ENCODE assay signal across 21 cellular contexts in the genomic region with DNA sequence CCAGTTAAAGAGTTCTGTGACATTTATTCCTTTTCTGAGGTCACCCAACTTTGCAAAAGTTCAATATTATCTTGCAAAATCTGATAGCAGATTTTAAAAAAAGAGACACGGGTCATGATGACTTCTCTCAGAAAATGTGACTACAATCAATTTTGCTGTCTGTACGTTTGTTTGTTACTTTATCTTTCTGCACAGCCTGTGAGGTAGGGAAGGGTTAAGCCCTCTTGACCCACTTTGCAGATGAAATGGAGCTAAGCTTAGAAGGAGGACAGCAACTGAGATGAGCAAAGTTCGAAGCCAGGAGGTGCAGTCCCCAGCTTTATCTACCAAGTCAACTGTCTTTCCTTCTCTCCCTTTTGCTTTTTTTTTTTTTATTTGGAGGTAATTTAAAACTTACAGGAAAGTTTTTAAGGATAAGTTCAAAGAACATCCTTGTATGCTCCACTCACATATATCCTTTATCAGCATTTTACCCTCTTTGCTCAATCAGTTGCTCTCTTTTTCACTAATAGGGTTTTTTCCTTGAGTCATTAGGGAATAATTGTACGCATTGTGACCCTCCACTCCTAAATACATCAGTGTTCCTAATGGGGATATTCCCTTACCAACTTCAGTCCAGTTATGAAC.
DNase-seq lines count a peak whose midpoint lies in the region; ATAC-seq, FAIRE-seq and TF ChIP-seq lines count a peak whose summit lies in the region.
"Had no signal": no experiment of that assay in that cellular context is flagged by ENCODE, and none has a peak within 500 bp of the region (broad histone marks: within the 10 kb centered on the region; RNA-seq: fewer than 3 reads in every experiment).

No MANE protein-coding gene starts in this region.

- no peak for TF ChIP-seq EP300 in A549 (IDR thresholded peaks at IDR 0.05)

- DNase-seq in A549 (ENCODE audit: low read depth in 1 of 2, low spot score in 1 of 2): no peak
- DNase-seq in OCI-M1 (lab: John Stamatoyannopoulos, UW): peak; percentile 51
- no peak for DNase-seq in GDM1 (lab: John Stamatoyannopoulos, UW)
- no peak for DNase-seq in DMS79 (lab: John Stamatoyannopoulos, UW)
- DNase-seq in activated CD8-positive, alpha-beta memory T cell treated with anti-CD3 and anti-CD28 coated beads, Interleukin-2, amount 50 U/mL, for 48 hours: no peak
- DNase-seq: CD4-positive, alpha-beta memory T cell; DMS153; GF-D8; KG1; MV-4-11; NCI-H1105 treated with DMSO at 0.1 percent for 48 hours; NCI-H2029 treated with DMSO at 0.1 percent for 48 hours; NCI-H345; NCI-H524; NCI-H774; Right ventricle myocardium superior had no signal

- CTCF ChIA-PET in A549 (lab: Yijun Ruan, JAX): no interaction called here

- no peak overlapping the region for H3K4me2 ChIP-seq in A549
- H3K4me2 ChIP-seq in parathyroid adenoma (ENCODE audit: low read length): no peak overlapping the region
- H3K4me2 ChIP-seq: BLaER1 treated with 17β-estradiol and CSF1 and Interleukin-3, amounts not matched to agents 10 nM and 100 nM had no signal

- H3K9me3 ChIP-seq in A549: no peaks in the 10 kb centered on the region
- no peaks in the 10 kb centered on the region for H3K9me3 ChIP-seq in parathyroid adenoma (ENCODE audit: control insufficient read depth, low read length)

- ATAC-seq in A549: no peak
- ATAC-seq in HG03139 (IDR thresholded peaks at IDR 0.05; ENCODE audit: unreplicated experiment): no peak

- H3K27me3 Mint-ChIP-seq in brain: peaks cover 2% of the 10 kb centered on the region
- H3K27me3 Mint-ChIP-seq: CD4-positive, alpha-beta memory T cell had no signal

- H3K4me3 ChIP-seq in A549 (no peak overlapping the region), parathyroid adenoma (ENCODE audit: low read depth, low read length) (no peak overlapping the region)
- H3K4me3 ChIP-seq: BLaER1 treated with 17β-estradiol and CSF1 and Interleukin-3, amounts not matched to agents 10 nM and 100 nM had no signal

- POLR2A ChIA-PET in A549 (lab: Yijun Ruan, JAX): no interaction called here

- no peaks in the 10 kb centered on the region for H3K9me3 Mint-ChIP-seq in brain
- H3K9me3 Mint-ChIP-seq: CD4-positive, alpha-beta memory T cell had no signal

- no peak for TF ChIP-seq CTCF in A549 (IDR thresholded peaks at IDR 0.05)
- no peak for TF ChIP-seq CTCF in brain (conservative IDR thresholded peaks at IDR 0.05)
- no peak for TF ChIP-seq CTCF in parathyroid adenoma (IDR thresholded peaks at IDR 0.05)

- no peaks in the 10 kb centered on the region for H3K27me3 ChIP-seq in parathyroid adenoma (ENCODE audit: control insufficient read depth, insufficient read depth, low read length)

- no peak for TF ChIP-seq POLR2A in A549 (IDR thresholded peaks at IDR 0.05; ENCODE audit: low read length)

- no peak overlapping the region for H3K9ac ChIP-seq in parathyroid adenoma
- H3K9ac ChIP-seq: BLaER1 treated with 17β-estradiol and CSF1 and Interleukin-3, amounts not matched to agents 10 nM and 100 nM had no signal

- H3K27ac Mint-ChIP-seq in brain: peak overlapping the region in 3 of 5 experiments; percentile 9 to 64 (median 18)

- H3K4me3 Mint-ChIP-seq in brain: no peak overlapping the region
- H3K4me3 Mint-ChIP-seq: CD4-positive, alpha-beta memory T cell had no signal

- peaks cover 68% of the 10 kb centered on the region for H3K4me1 Mint-ChIP-seq in brain

- no peak for TF ChIP-seq RAD21 in A549 (conservative IDR thresholded peaks at IDR 0.05 in 1 of 2, IDR thresholded peaks at IDR 0.05 in 1 of 2)

- no peaks in the 10 kb centered on the region for H3K36me3 ChIP-seq in parathyroid adenoma (ENCODE audit: control insufficient read depth, insufficient read depth, low read length)

- peaks cover 40% of the 10 kb centered on the region for H3K36me3 Mint-ChIP-seq in brain

- FAIRE-seq in A549 (lab: Jason Lieb, UNC): no peak

- H2AFZ ChIP-seq in parathyroid adenoma: no peak overlapping the region

- H3K27ac ChIP-seq in A549: no peak overlapping the region
- H3K27ac ChIP-seq in parathyroid adenoma: peak overlapping the region; percentile 25
- H3K27ac ChIP-seq: 22Rv1; BLaER1 treated with 17β-estradiol and CSF1 and Interleukin-3, amounts not matched to agents 10 nM and 100 nM had no signal

- H3K4me1 ChIP-seq in A549 (peaks cover 17% of the 10 kb centered on the region), parathyroid adenoma (peaks cover 53% of the 10 kb centered on the region)

- H3K79me2 ChIP-seq in parathyroid adenoma: peaks cover 48% of the 10 kb centered on the region

- 77% methylated on average over 4 of the region's 4 CpGs for WGBS in A549 (ENCODE audit: missing lambda C conversion rate)

TF ChIP-seq in A549, 52 proteins besides CTCF, POLR2A, EP300 and RAD21:
- peak; percentile 19 for TF ChIP-seq MAFK (IDR thresholded peaks at IDR 0.05; ENCODE audit: partially characterized antibody)
- TF ChIP-seq MYC (IDR thresholded peaks at IDR 0.05; ENCODE audit: borderline replicate concordance, low read length): no peak
